19 cellular contexts compared by ENCODE assay signal in the genomic region with DNA sequence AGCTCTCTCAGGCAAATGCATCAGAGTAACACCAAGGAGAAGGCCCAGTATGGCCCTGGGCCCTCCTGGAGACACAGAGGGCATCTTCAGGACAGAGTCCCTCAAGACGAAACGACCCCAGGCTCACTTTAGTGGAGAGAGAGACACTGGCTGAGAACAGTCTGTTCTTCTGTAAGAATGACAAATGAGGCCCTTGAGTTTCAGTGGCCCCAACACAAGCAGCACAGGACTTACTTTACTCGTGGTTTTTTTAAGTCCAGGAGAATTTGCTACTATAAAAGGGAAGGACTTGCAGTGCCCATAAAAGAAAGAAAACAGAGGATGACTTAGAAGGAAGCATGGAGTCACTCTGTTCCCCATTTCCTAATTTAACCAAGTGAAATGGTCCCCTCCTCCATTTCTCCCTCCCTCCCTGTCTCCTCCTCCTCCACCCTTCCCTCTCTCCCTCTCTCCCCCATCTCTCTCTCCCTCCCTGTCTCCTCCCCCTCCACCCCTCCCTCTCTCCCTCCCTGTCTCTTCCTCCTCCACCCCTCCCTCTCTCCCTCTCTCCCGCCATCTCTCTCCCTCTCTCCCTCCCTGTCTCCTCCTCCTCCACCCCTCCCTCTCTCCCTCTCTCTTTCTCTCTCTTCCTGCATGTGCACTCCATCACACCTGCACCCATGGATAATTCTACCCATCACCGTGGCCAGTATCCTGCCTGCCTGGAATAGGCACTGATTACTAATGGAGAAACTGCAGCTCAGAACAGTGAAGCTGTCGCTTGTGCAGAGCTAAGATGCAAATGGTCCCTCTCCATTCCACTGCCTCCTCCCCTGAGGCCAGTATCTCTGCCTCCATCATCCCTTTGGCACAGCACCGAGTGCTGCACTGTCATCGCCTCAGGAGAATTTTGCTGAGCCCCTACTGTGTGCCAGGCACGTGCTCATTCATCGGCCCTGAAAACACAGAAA. TPM values are rescaled to one million over a fixed set of nuclear protein-coding genes. Genes with fewer than 3 reads are reported as not detected.
DNase-seq lines count a peak whose midpoint lies in the region; TF ChIP-seq lines count a peak whose summit lies in the region.
"Had no signal": no experiment of that assay in that cellular context is flagged by ENCODE, and none has a peak within 500 bp of the region (broad histone marks: within the 10 kb centered on the region; RNA-seq: fewer than 3 reads in every experiment).

No MANE protein-coding gene starts in this region.

- no peak overlapping the region for H3K23ac ChIP-seq in H9 (ENCODE audit: insufficient read length, low read depth, low read length)

- no peaks in the 10 kb centered on the region; the same call in 1 of the 2 replicates for H3K27me3 ChIP-seq in H9 (ENCODE audit: insufficient read depth, low read length)
- no peaks in the 10 kb centered on the region for H3K27me3 ChIP-seq in WERI-Rb-1 (ENCODE audit: insufficient read depth, low read depth, severe bottlenecking)
- peaks cover 4 to 7% of the 10 kb centered on the region in 2 donors for H3K27me3 ChIP-seq in stomach smooth muscle (ENCODE audit: control insufficient read depth in 1 of 2, insufficient read depth in 2 of 2, low read length in 2 of 2)

- H3K4me2 ChIP-seq in H9 (ENCODE audit: insufficient read depth, insufficient read length, low read length): peak overlapping the region; percentile 11

- WGBS in H9 (ENCODE audit: extremely low coverage, insufficient read length, low lambda C conversion rate): no CpG with 5 or more reads among the region's 10 CpGs

- peak overlapping the region in 1 of 2 experiments; percentile 19; a peak in 2 of 5 replicates for H3K4me3 Mint-ChIP-seq in H9
- H3K4me3 Mint-ChIP-seq: activated naive CD8-positive, alpha-beta T cell; activated T-cell treated with anti-CD3 and anti-CD28 coated beads, Interleukin-2, amount 50 U/mL, for 72 hours; neural crest cell; T-helper 17 cell had no signal

- H2BK12ac ChIP-seq in H9 (ENCODE audit: insufficient read length, low read depth, low read length): no peak overlapping the region

- H2AK5ac ChIP-seq in H9 (ENCODE audit: insufficient read length, low read length): no peak overlapping the region

- no peaks in the 10 kb centered on the region for H4K20me1 ChIP-seq in H9 (ENCODE audit: control insufficient read depth, insufficient read depth, insufficient read length)

- no peaks in the 10 kb centered on the region; the same call in 1 of the 2 replicates for H3K4me1 ChIP-seq in H9 (ENCODE audit: insufficient read depth, low read length)
- H3K4me1 ChIP-seq in stomach smooth muscle (ENCODE audit: control insufficient read depth, insufficient read depth, low read length): peaks cover 13% of the 10 kb centered on the region
- H3K4me1 ChIP-seq: Caco-2, suprapubic skin had no signal

- peaks cover 19% of the 10 kb centered on the region in 2 experiments for H3K4me1 Mint-ChIP-seq in H9

- no peak overlapping the region for H3K9ac ChIP-seq in H9 (ENCODE audit: extremely low read depth, insufficient read length, low read length)
- peak overlapping the region in 1 of 2 donors; percentile 21 for H3K9ac ChIP-seq in stomach smooth muscle (ENCODE audit: low read length in 2 of 2)

- H3K4me3 ChIP-seq in WERI-Rb-1 (ENCODE audit: low read depth, low read length): no peak overlapping the region
- H3K4me3 ChIP-seq in stomach smooth muscle (ENCODE audit: low read length in 2 of 2): no peak overlapping the region
- H3K4me3 ChIP-seq: suprapubic skin had no signal

- no peaks in the 10 kb centered on the region for H3K23me2 ChIP-seq in H9 (ENCODE audit: insufficient read length, low read depth, low read length, poor library complexity, severe bottlenecking)

- H3K36me3 Mint-ChIP-seq in H9 (ENCODE audit: insufficient read depth in 1 of 3, low read depth in 3 of 3): peaks cover 2 to 24% (median 7%) of the 10 kb centered on the region in 3 experiments; a peak in 6 of 7 replicates

- H3K9me3 Mint-ChIP-seq in H9: peaks cover 14 to 29% of the 10 kb centered on the region in 2 experiments

- H3K79me2 ChIP-seq in H9 (ENCODE audit: insufficient read depth, low read length): no peaks in the 10 kb centered on the region

- H3K9me3 ChIP-seq in H9 (ENCODE audit: control insufficient read depth, low read depth, low read length) (no peaks in the 10 kb centered on the region), WERI-Rb-1 (ENCODE audit: severe bottlenecking) (peaks cover 35% of the 10 kb centered on the region), stomach smooth muscle (ENCODE audit: control insufficient read depth in 2 of 2, low read length in 2 of 2) (peaks cover 2 to 8% of the 10 kb centered on the region in 2 donors)

- no peak overlapping the region for H2BK120ac ChIP-seq in H9 (ENCODE audit: low read depth, low read length, poor library complexity, severe bottlenecking)

- no peak overlapping the region for H3K27ac Mint-ChIP-seq in H9
- H3K27ac Mint-ChIP-seq: activated naive CD8-positive, alpha-beta T cell; activated T-cell treated with anti-CD3 and anti-CD28 coated beads, Interleukin-2, amount 50 U/mL, for 72 hours; T-helper 17 cell had no signal

- no peak overlapping the region for H2BK20ac ChIP-seq in H9 (ENCODE audit: low read depth, low read length, poor library complexity, severe bottlenecking)

- no peak overlapping the region for H3K14ac ChIP-seq in H9 (ENCODE audit: insufficient read depth, low read length)

- no peak overlapping the region for H3K4ac ChIP-seq in H9 (ENCODE audit: low read depth, low read length)

- no peak overlapping the region for H4K5ac ChIP-seq in H9 (ENCODE audit: insufficient read length, low read depth, low read length)

- no peak overlapping the region for H2BK15ac ChIP-seq in H9 (ENCODE audit: low read depth, low read length)

- no peaks in the 10 kb centered on the region for H3K36me3 ChIP-seq in WERI-Rb-1
- no peaks in the 10 kb centered on the region for H3K36me3 ChIP-seq in stomach smooth muscle (ENCODE audit: control insufficient read depth in 2 of 2, insufficient read depth in 2 of 2, low read length in 2 of 2)
- H3K36me3 ChIP-seq: suprapubic skin had no signal

- H3K79me1 ChIP-seq in H9 (ENCODE audit: insufficient read depth, low read depth, low read length, poor library complexity, severe bottlenecking): no peaks in the 10 kb centered on the region

- no peak overlapping the region for H2AFZ ChIP-seq in H9 (ENCODE audit: low read length)

- H3K27ac ChIP-seq in H9 (ENCODE audit: insufficient read length, low read depth, low read length) (no peak overlapping the region), WERI-Rb-1 (peak overlapping the region; percentile 14), stomach smooth muscle (ENCODE audit: low read length) (peak overlapping the region; percentile 86)
- H3K27ac ChIP-seq: suprapubic skin had no signal

- H3K56ac ChIP-seq in H9 (ENCODE audit: insufficient read length, low read depth, low read length): no peak overlapping the region

- H4K8ac ChIP-seq in H9 (replicated peaks; ENCODE audit: insufficient read length, low read depth, low read length): no peak overlapping the region

- H3T11ph ChIP-seq in H9 (ENCODE audit: low read length): no peak overlapping the region

- no peak overlapping the region for H2BK5ac ChIP-seq in H9 (ENCODE audit: insufficient read length, low read length)

- no peak overlapping the region for H4K91ac ChIP-seq in H9 (ENCODE audit: insufficient read length, low read depth, low read length)

- H3K27me3 Mint-ChIP-seq in H9 (ENCODE audit: low read depth): peaks cover 52% of the 10 kb centered on the region

- no peak overlapping the region for H3K18ac ChIP-seq in H9 (ENCODE audit: insufficient read length, low read depth, low read length)

- TF ChIP-seq CTCF in H9 (conservative IDR thresholded peaks at IDR 0.05) (no peak), WERI-Rb-1 (IDR thresholded peaks at IDR 0.05; ENCODE audit: low read depth, low read length) (no peak)

- DNase-seq in H9: peak; percentile 46
- peak; percentile 9 for DNase-seq in WERI-Rb-1
- DNase-seq in iPS-NIHi7 (ENCODE audit: extremely low spot score): peak; percentile 7
- no peak for DNase-seq in AG20443 (ENCODE audit: low spot score)
- DNase-seq in hypothalamus (lab: John Stamatoyannopoulos, UW): no peak
- no peak for DNase-seq in HK-2 (ENCODE audit: unreplicated experiment)
- DNase-seq: activated CD4-positive, alpha-beta T cell treated with anti-CD3 and anti-CD28 coated beads, Interleukin-2, amount 50 U/mL, for 48 hours; activated T-cell treated with anti-CD3 and anti-CD28 coated beads, Interleukin-2, amount 50 U/mL, for 72 hours; NCI-H1105; NCI-H2107; stimulated activated CD4-positive, alpha-beta T cell treated with anti-CD3 and anti-CD28 coated beads, Interleukin-12 subunit alpha, Interleukin-12 subunit beta, amount 100 ng/mL, for 4 hours; T-helper 17 cell had no signal

RNA-seq across cellular contexts. Expression of gene RBFOX3, which starts 47.3 kb away (rescaled TPM):
- total RNA-seq in H9 (2021): 10.2 and 12.4 TPM in 2 replicates
- total RNA-seq: Daoy, LHCN-M2, suprapubic skin had no signal

Comparison
In these comparisons a context has a peak if more than half of its experiments do, and no peak if none do; other contexts are left out.
1. DNase-seq: peak in H9 (single experiment), WERI-Rb-1 (single experiment) and iPS-NIHi7 (single experiment); none in AG20443 (single experiment), hypothalamus (0 of 51) and HK-2 (single experiment).